Comparison of ENCODE assay signal across 3 cellular contexts in the genomic region with DNA sequence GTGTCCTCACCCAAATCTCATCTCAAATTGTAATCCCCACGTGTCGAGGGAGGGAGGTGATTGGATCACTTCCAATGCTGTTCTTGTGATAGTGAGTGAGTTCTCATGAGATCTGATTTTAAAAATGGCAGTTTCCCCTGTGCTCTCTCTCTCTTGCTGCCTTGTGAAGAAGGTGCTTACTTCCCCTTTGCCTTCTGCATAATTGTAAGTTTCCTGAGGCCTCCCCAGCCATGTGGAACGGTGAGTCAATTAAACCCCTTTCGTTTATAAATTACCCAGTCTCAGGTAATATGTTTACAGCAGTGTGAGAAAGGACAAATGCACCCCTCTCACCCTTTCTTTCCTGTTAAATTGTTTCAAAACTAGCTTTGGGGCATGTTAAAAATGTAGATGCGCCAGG. TPM values are rescaled to one million over a fixed set of nuclear protein-coding genes. Genes with fewer than 3 reads are reported as not detected.
"Had no signal": no experiment of that assay in that cellular context is flagged by ENCODE, and none has a peak within 500 bp of the region (broad histone marks: within the 10 kb centered on the region; RNA-seq: fewer than 3 reads in every experiment).

No MANE protein-coding gene starts in this region.

RNA-seq across cellular contexts. Expression of a gene that starts 59.2 kb away (rescaled TPM):
- total RNA-seq: activated CD4-positive, alpha-beta T cell treated with anti-CD3 and anti-CD28 coated beads for 36 hours; activated T-helper 2 cell treated with anti-CD3 and anti-CD28 coated beads, Interferon-gamma antibody, Interleukin-2, Interleukin-4, amounts not matched to agents 10 μg/mL and 5 μg/mL and 100 μg/mL, durations not matched to agents 14 hours and 24 hours and 36 hours had no signal
- polyA plus RNA-seq: smooth muscle cell had no signal
